Comparison of ENCODE assay signal across 31 cellular contexts in genomic region chr2:171098607-171099006, GRCh38.
"Had no signal": no experiment of that assay in that cellular context is flagged by ENCODE, and none has a peak within 500 bp of the region (broad histone marks: within the 10 kb centered on the region; RNA-seq: fewer than 3 reads in every experiment).

No MANE protein-coding gene starts in this region.

- H3K36me3 ChIP-seq: adrenal gland, colonic mucosa had no signal

- H3K27ac ChIP-seq: adrenal gland, body of pancreas, colonic mucosa, epithelial cell of prostate, esophagus squamous epithelium, gastroesophageal sphincter had no signal

- DNase-seq: activated B cell treated with CpG ODN at 0.5 μM for 24 hours; activated CD4-positive, alpha-beta memory T cell treated with anti-CD3 and anti-CD28 coated beads for 36 hours; activated CD4-positive, alpha-beta T cell treated with anti-CD3 and anti-CD28 coated beads for 48 hours; activated CD8-positive, alpha-beta memory T cell treated with anti-CD3 and anti-CD28 coated beads, Interleukin-2, amount 10 ng/mL, durations not matched to agents 7 days and 5 days; activated CD8-positive, alpha-beta memory T cell treated with anti-CD3 and anti-CD28 coated beads, Interleukin-2, amount 50 U/mL, for 4 hours; activated CD8-positive, alpha-beta T cell treated with anti-CD3 and anti-CD28 coated beads, Interleukin-2, amount 10 ng/mL, durations not matched to agents 7 days and 5 days; activated effector memory CD4-positive, alpha-beta T cell treated with anti-CD3 and anti-CD28 coated beads, Interleukin-2, amount 50 U/mL, for 16 hours; activated naive CD4-positive, alpha-beta T cell treated with anti-CD3 and anti-CD28 coated beads for 36 hours; activated naive CD8-positive, alpha-beta T cell treated with anti-CD3 and anti-CD28 coated beads for 36 hours; activated naive CD8-positive, alpha-beta T cell treated with anti-CD3 and anti-CD28 coated beads, Interleukin-2, amount 50 U/mL, for 24 hours; activated T-cell treated with anti-CD3 and anti-CD28 coated beads, Interleukin-2, amount 50 U/mL, for 1 hour; activated T-cell treated with anti-CD3 and anti-CD28 coated beads, Interleukin-2, amount 50 U/mL, for 48 hours; adrenal gland; amygdala; aorta; body of pancreas; caudate nucleus; cerebellar nuclear complex; colonic mucosa; effector CD8-positive, alpha-beta T cell; esophagus squamous epithelium; foreskin melanocyte; head of caudate nucleus; T-helper 2 cell had no signal

- H3K27me3 Mint-ChIP-seq: activated B cell treated with CpG ODN at 0.5 μM for 24 hours; activated CD4-positive, alpha-beta memory T cell treated with anti-CD3 and anti-CD28 coated beads for 36 hours; activated CD8-positive, alpha-beta memory T cell treated with anti-CD3 and anti-CD28 coated beads, Interleukin-2, amount 10 ng/mL, durations not matched to agents 7 days and 5 days; activated naive CD4-positive, alpha-beta T cell treated with anti-CD3 and anti-CD28 coated beads, Interleukin-2, amount 50 U/mL, for 24 hours; activated naive CD8-positive, alpha-beta T cell treated with anti-CD3 and anti-CD28 coated beads for 36 hours; activated naive CD8-positive, alpha-beta T cell treated with anti-CD3 and anti-CD28 coated beads, Interleukin-2, amount 50 U/mL, for 24 hours had no signal

- H3K4me3 Mint-ChIP-seq: activated B cell treated with CpG ODN at 0.5 μM for 24 hours; activated CD4-positive, alpha-beta memory T cell treated with anti-CD3 and anti-CD28 coated beads for 36 hours; activated CD8-positive, alpha-beta memory T cell treated with anti-CD3 and anti-CD28 coated beads, Interleukin-2, amount 10 ng/mL, durations not matched to agents 7 days and 5 days; activated CD8-positive, alpha-beta T cell treated with anti-CD3 and anti-CD28 coated beads, Interleukin-2, amount 10 ng/mL, durations not matched to agents 7 days and 5 days; activated naive CD4-positive, alpha-beta T cell treated with anti-CD3 and anti-CD28 coated beads for 36 hours; activated naive CD4-positive, alpha-beta T cell treated with anti-CD3 and anti-CD28 coated beads, Interleukin-2, amount 50 U/mL, for 24 hours; activated naive CD8-positive, alpha-beta T cell treated with anti-CD3 and anti-CD28 coated beads for 36 hours; activated naive CD8-positive, alpha-beta T cell treated with anti-CD3 and anti-CD28 coated beads, Interleukin-2, amount 50 U/mL, for 24 hours; activated T-helper 1 cell treated with anti-CD3 and anti-CD28 coated beads, Interleukin-12 subunit alpha, Interleukin-12 subunit beta, Interleukin-2, Interleukin-4 antibody, amounts not matched to agents 30 ng/mL and 10 ng/mL and 1 ng/mL, durations not matched to agents 14 hours and 24 hours and 36 hours had no signal

- H3K4me1 ChIP-seq: adrenal gland, colonic mucosa, esophagus squamous epithelium, gastroesophageal sphincter had no signal

- FAIRE-seq: endothelial cell of umbilical vein had no signal

- H3K9me3 ChIP-seq: body of pancreas had no signal

- H3K27ac Mint-ChIP-seq: activated B cell treated with CpG ODN at 0.5 μM for 24 hours; activated CD4-positive, alpha-beta memory T cell treated with anti-CD3 and anti-CD28 coated beads for 36 hours; activated CD8-positive, alpha-beta memory T cell treated with anti-CD3 and anti-CD28 coated beads, Interleukin-2, amount 10 ng/mL, durations not matched to agents 7 days and 5 days; activated CD8-positive, alpha-beta T cell treated with anti-CD3 and anti-CD28 coated beads, Interleukin-2, amount 10 ng/mL, durations not matched to agents 7 days and 5 days; activated naive CD4-positive, alpha-beta T cell treated with anti-CD3 and anti-CD28 coated beads for 36 hours; activated naive CD4-positive, alpha-beta T cell treated with anti-CD3 and anti-CD28 coated beads, Interleukin-2, amount 50 U/mL, for 24 hours; activated naive CD8-positive, alpha-beta T cell treated with anti-CD3 and anti-CD28 coated beads for 36 hours; activated naive CD8-positive, alpha-beta T cell treated with anti-CD3 and anti-CD28 coated beads, Interleukin-2, amount 50 U/mL, for 24 hours; activated T-helper 1 cell treated with anti-CD3 and anti-CD28 coated beads, Interleukin-12 subunit alpha, Interleukin-12 subunit beta, Interleukin-2, Interleukin-4 antibody, amounts not matched to agents 30 ng/mL and 10 ng/mL and 1 ng/mL, durations not matched to agents 14 hours and 24 hours and 36 hours; activated T-helper 2 cell treated with anti-CD3 and anti-CD28 coated beads, Interferon-gamma antibody, Interleukin-2, Interleukin-4, amounts not matched to agents 10 μg/mL and 5 μg/mL and 100 μg/mL, durations not matched to agents 14 hours and 24 hours and 36 hours had no signal

- H3K4me3 ChIP-seq: adrenal gland, body of pancreas, colonic mucosa, esophagus squamous epithelium, gastroesophageal sphincter had no signal

- ATAC-seq: activated CD4-positive, CD25-positive, alpha-beta regulatory T cell treated with anti-CD3 and anti-CD28 coated beads, Interleukin-2, amount 50 U/mL, for 24 hours; activated CD8-positive, alpha-beta memory T cell treated with anti-CD3 and anti-CD28 coated beads, Interleukin-2, amount 10 ng/mL, durations not matched to agents 7 days and 5 days; activated CD8-positive, alpha-beta T cell treated with anti-CD3 and anti-CD28 coated beads, Interleukin-2, amount 10 ng/mL, durations not matched to agents 7 days and 5 days; activated naive CD8-positive, alpha-beta T cell treated with anti-CD3 and anti-CD28 coated beads, Interleukin-2, amount 50 U/mL, for 24 hours; body of pancreas; gastroesophageal sphincter had no signal

- H3K27me3 ChIP-seq: adrenal gland, body of pancreas, colonic mucosa, esophagus squamous epithelium, gastroesophageal sphincter had no signal
